ENCODE assay signal across 16 cellular contexts in genomic region chr2:98029718-98030222, GRCh38. TPM values are rescaled to one million over a fixed set of nuclear protein-coding genes. Genes with fewer than 3 reads are reported as not detected.
DNase-seq lines count a peak whose midpoint lies in the region; ATAC-seq and TF ChIP-seq lines count a peak whose summit lies in the region.
"Had no signal": no experiment of that assay in that cellular context is flagged by ENCODE, and none has a peak within 500 bp of the region (broad histone marks: within the 10 kb centered on the region; RNA-seq: fewer than 3 reads in every experiment).

No MANE protein-coding gene starts in this region.

- H3K27me3 Mint-ChIP-seq in activated CD4-positive, alpha-beta T cell treated with anti-CD3 and anti-CD28 coated beads for 36 hours, result peaks cover 8% of the 10 kb centered on the region
- H3K27me3 Mint-ChIP-seq in endodermal cell (ENCODE audit: insufficient read depth), result no peaks in the 10 kb centered on the region
- peaks cover 0 to 11% of the 10 kb centered on the region in 2 donors for H3K27me3 Mint-ChIP-seq in natural killer cell treated with Interleukin-12 subunit alpha and Interleukin-12 subunit beta and Interleukin-15 and Interleukin-18, amount 100 ng/mL, for 72 hours

- H3K27me3 ChIP-seq in endodermal cell (ENCODE audit: control insufficient read depth, insufficient read depth, low read length, poor library complexity, severe bottlenecking), result no peaks in the 10 kb centered on the region

- no peaks in the 10 kb centered on the region for H3K36me3 ChIP-seq in endodermal cell (ENCODE audit: control insufficient read depth, insufficient read depth, low read length)

- H3K36me3 Mint-ChIP-seq in activated CD4-positive, alpha-beta T cell treated with anti-CD3 and anti-CD28 coated beads for 36 hours (ENCODE audit: low read depth), result no peaks in the 10 kb centered on the region
- no peaks in the 10 kb centered on the region for H3K36me3 Mint-ChIP-seq in endodermal cell (ENCODE audit: low read depth)
- H3K36me3 Mint-ChIP-seq in natural killer cell treated with Interleukin-12 subunit alpha and Interleukin-12 subunit beta and Interleukin-15 and Interleukin-18, amount 100 ng/mL, for 72 hours, result no peaks in the 10 kb centered on the region

- peak; percentile 37 for ATAC-seq in activated CD4-positive, alpha-beta T cell treated with anti-CD3 and anti-CD28 coated beads for 36 hours
- ATAC-seq in natural killer cell treated with Interleukin-12 subunit alpha and Interleukin-12 subunit beta and Interleukin-15 and Interleukin-18, amount 100 ng/mL, for 72 hours, result peak; percentile 60 to 83
- no peak for ATAC-seq in HG03045 (IDR thresholded peaks at IDR 0.05; ENCODE audit: unreplicated experiment)
- no peak for ATAC-seq in stimulated activated naive CD8-positive, alpha-beta T cell treated with anti-CD3 and anti-CD28 coated beads, Interleukin-15, Interleukin-2, amounts not matched to agents 100 U/mL and 50 U/mL, for 24 hours

- no peak for DNase-seq in activated CD4-positive, alpha-beta T cell treated with anti-CD3 and anti-CD28 coated beads for 36 hours
- no peak for DNase-seq in activated CD4-positive, alpha-beta T cell treated with anti-CD3 and anti-CD28 coated beads, Interleukin-2, amount 50 U/mL, for 4 hours
- DNase-seq in M059J (ENCODE audit: low read depth) (peak; percentile 14), endodermal cell (peak; percentile 43)
- no peak for DNase-seq in natural killer cell treated with Interleukin-12 subunit alpha and Interleukin-12 subunit beta and Interleukin-15 and Interleukin-18, amount 100 ng/mL, for 72 hours (ENCODE audit: low spot score)
- no peak for DNase-seq in stimulated activated CD4-positive, alpha-beta T cell treated with anti-CD3 and anti-CD28 coated beads, Interleukin-1b, Interleukin-23, amount 100 ng/mL, for 48 hours
- DNase-seq in stimulated activated naive CD8-positive, alpha-beta T cell treated with anti-CD3 and anti-CD28 coated beads, Interleukin-15, Interleukin-2, amounts not matched to agents 100 U/mL and 50 U/mL, for 24 hours, result no peak
- DNase-seq: C1 segment of cervical spinal cord, DMS153, Karpas-422, NCI-H1417 treated with DMSO at 0.1 percent for 48 hours, NCI-H2029, NCI-H2171 treated with DMSO at 0.1 percent for 48 hours, NCI-H524 had no signal

- no peak overlapping the region for H3K4me3 Mint-ChIP-seq in activated CD4-positive, alpha-beta T cell treated with anti-CD3 and anti-CD28 coated beads for 36 hours
- no peak overlapping the region for H3K4me3 Mint-ChIP-seq in endodermal cell
- H3K4me3 Mint-ChIP-seq in natural killer cell treated with Interleukin-12 subunit alpha and Interleukin-12 subunit beta and Interleukin-15 and Interleukin-18, amount 100 ng/mL, for 72 hours, result no peak overlapping the region

- WGBS in endodermal cell (ENCODE audit: insufficient coverage in 1 of 2, insufficient read length in 1 of 2), 2 experiments, result 91 to 100% methylated on average over 4 to 6 of the region's 6 CpGs

- no peak overlapping the region for H3K9ac ChIP-seq in endodermal cell (ENCODE audit: extremely low read depth, low read length, poor library complexity, severe bottlenecking)

- POLR2A ChIA-PET in activated CD4-positive, alpha-beta T cell treated with anti-CD3 and anti-CD28 coated beads for 36 hours (lab: Charles Lee), result no interaction called here

- H3K4me3 ChIP-seq in endodermal cell (ENCODE audit: low read length), result no peak overlapping the region

- intact Hi-C loops in activated CD4-positive, alpha-beta T cell treated with anti-CD3 and anti-CD28 coated beads for 36 hours (cut with DNase I, micrococcal nuclease), result no loop called here

- CTCF ChIA-PET in activated CD4-positive, alpha-beta T cell treated with anti-CD3 and anti-CD28 coated beads for 36 hours (lab: Charles Lee), result no interaction called here

- H3K4me1 ChIP-seq in endodermal cell (ENCODE audit: control insufficient read depth, insufficient read depth, low read length), result peaks cover 12% of the 10 kb centered on the region

- H3K9me3 Mint-ChIP-seq in activated CD4-positive, alpha-beta T cell treated with anti-CD3 and anti-CD28 coated beads for 36 hours (ENCODE audit: low read depth), result no peaks in the 10 kb centered on the region
- no peaks in the 10 kb centered on the region for H3K9me3 Mint-ChIP-seq in endodermal cell
- no peaks in the 10 kb centered on the region for H3K9me3 Mint-ChIP-seq in natural killer cell treated with Interleukin-12 subunit alpha and Interleukin-12 subunit beta and Interleukin-15 and Interleukin-18, amount 100 ng/mL, for 72 hours

- H3K4me1 Mint-ChIP-seq in activated CD4-positive, alpha-beta T cell treated with anti-CD3 and anti-CD28 coated beads for 36 hours, result peaks cover 17% of the 10 kb centered on the region
- peaks cover 58% of the 10 kb centered on the region for H3K4me1 Mint-ChIP-seq in endodermal cell
- H3K4me1 Mint-ChIP-seq in natural killer cell treated with Interleukin-12 subunit alpha and Interleukin-12 subunit beta and Interleukin-15 and Interleukin-18, amount 100 ng/mL, for 72 hours (ENCODE audit: low read depth in 2 of 2), result peaks cover 29 to 32% of the 10 kb centered on the region in 2 donors

- no peak for TF ChIP-seq CTCF in endodermal cell (conservative IDR thresholded peaks at IDR 0.05)

- no peak overlapping the region for H3K27ac Mint-ChIP-seq in activated CD4-positive, alpha-beta T cell treated with anti-CD3 and anti-CD28 coated beads for 36 hours
- no peak overlapping the region for H3K27ac Mint-ChIP-seq in endodermal cell
- peak overlapping the region in 1 of 2 donors; percentile 5 for H3K27ac Mint-ChIP-seq in natural killer cell treated with Interleukin-12 subunit alpha and Interleukin-12 subunit beta and Interleukin-15 and Interleukin-18, amount 100 ng/mL, for 72 hours

- H3K9me3 ChIP-seq in endodermal cell (ENCODE audit: control insufficient read depth, low read length), result no peaks in the 10 kb centered on the region

- H3K27ac ChIP-seq in endodermal cell (ENCODE audit: low read depth, low read length), result no peak overlapping the region
- H3K27ac ChIP-seq: 22Rv1 had no signal

RNA-seq across cellular contexts. Expression of gene TMEM131, which starts 34.0 kb away (rescaled TPM):
- total RNA-seq in activated CD4-positive, alpha-beta T cell treated with anti-CD3 and anti-CD28 coated beads for 36 hours, result 10 to 100 TPM; 25.8 to 32.5 TPM
- 7.9 and 18.3 TPM in 2 replicates for total RNA-seq in M059J (2014; rRNA removed; shearing (Covaris generic))
- total RNA-seq in endodermal cell, result 10 to 100 TPM; 39.0 to 43.0 TPM
- polyA plus RNA-seq in endodermal cell (2013, experiment 1 of 2), result 30.6 TPM
- 28.4 TPM for polyA plus RNA-seq in endodermal cell (2013, experiment 2 of 2)
- total RNA-seq in natural killer cell treated with Interleukin-12 subunit alpha and Interleukin-12 subunit beta and Interleukin-15 and Interleukin-18, amount 100 ng/mL, for 72 hours, result 10 to 100 TPM; 44.6 to 47.3 TPM

RNA-seq across cellular contexts. Expression of gene VWA3B, which starts 57.2 kb away (rescaled TPM):
- not detected for total RNA-seq in activated CD4-positive, alpha-beta T cell treated with anti-CD3 and anti-CD28 coated beads for 36 hours
- not detected in 2 replicates for total RNA-seq in M059J (2014; rRNA removed; shearing (Covaris generic))
- total RNA-seq in endodermal cell, result under 1 TPM; 0.38 to 0.64 TPM
- polyA plus RNA-seq in endodermal cell (2013, experiment 1 of 2), result not detected
- polyA plus RNA-seq in endodermal cell (2013, experiment 2 of 2), result 0.87 TPM
- not detected for total RNA-seq in natural killer cell treated with Interleukin-12 subunit alpha and Interleukin-12 subunit beta and Interleukin-15 and Interleukin-18, amount 100 ng/mL, for 72 hours

Comparison
In these comparisons a context has a peak if more than half of its experiments do, and no peak if none do; other contexts are left out.
1. ATAC-seq: peak in activated CD4-positive, alpha-beta T cell treated with anti-CD3 and anti-CD28 coated beads for 36 hours (single experiment) and natural killer cell treated with Interleukin-12 subunit alpha and Interleukin-12 subunit beta and Interleukin-15 and Interleukin-18, amount 100 ng/mL, for 72 hours (2 of 2); none in HG03045 (single experiment) and stimulated activated naive CD8-positive, alpha-beta T cell treated with anti-CD3 and anti-CD28 coated beads, Interleukin-15, Interleukin-2, amounts not matched to agents 100 U/mL and 50 U/mL, for 24 hours (single experiment).
2. DNase-seq: peak in M059J (single experiment) and endodermal cell (single experiment); none in activated CD4-positive, alpha-beta T cell treated with anti-CD3 and anti-CD28 coated beads for 36 hours (single experiment), activated CD4-positive, alpha-beta T cell treated with anti-CD3 and anti-CD28 coated beads, Interleukin-2, amount 50 U/mL, for 4 hours (0 of 2), natural killer cell treated with Interleukin-12 subunit alpha and Interleukin-12 subunit beta and Interleukin-15 and Interleukin-18, amount 100 ng/mL, for 72 hours (single experiment), stimulated activated CD4-positive, alpha-beta T cell treated with anti-CD3 and anti-CD28 coated beads, Interleukin-1b, Interleukin-23, amount 100 ng/mL, for 48 hours (single experiment) and stimulated activated naive CD8-positive, alpha-beta T cell treated with anti-CD3 and anti-CD28 coated beads, Interleukin-15, Interleukin-2, amounts not matched to agents 100 U/mL and 50 U/mL, for 24 hours (single experiment).